15 cellular contexts compared by ENCODE assay signal in genomic region chr6:148431840-148432239, GRCh38.
DNase-seq lines count a peak whose midpoint lies in the region; ATAC-seq, FAIRE-seq and TF ChIP-seq lines count a peak whose summit lies in the region.
"Had no signal": no experiment of that assay in that cellular context is flagged by ENCODE, and none has a peak within 500 bp of the region (broad histone marks: within the 10 kb centered on the region; RNA-seq: fewer than 3 reads in every experiment).

No MANE protein-coding gene starts in this region.

- BruUV-seq in K562 (replicated peaks; lab: Mats Ljungman, UMichigan), result no TSS peak

- H3K4me1 ChIP-seq in K562 (replicated peaks in 1 of 2; ENCODE audit: control insufficient read depth in 2 of 2, insufficient read depth in 2 of 2, low read length in 2 of 2), result no peaks in the 10 kb centered on the region
- H3K4me1 ChIP-seq in thyroid gland, result peaks cover 53 to 71% of the 10 kb centered on the region in 2 donors

- H3K4me3 ChIP-seq in K562 (no peak overlapping the region), thyroid gland (replicated peaks in 1 of 3) (no peak overlapping the region)

- H4K20me1 ChIP-seq in K562 (replicated peaks; ENCODE audit: control insufficient read depth, insufficient read depth, low read length), result 0 out of 2 replicates have a peak, but pooled peaks cover 7% of the 10 kb centered on the region

- intact Hi-C loops in K562 (cut with micrococcal nuclease) (no loop called here), thyroid gland (cut with DNase I) (no loop called here)

- in situ Hi-C loops in K562 (cut with MboI), result no loop called here

- POLR2A ChIA-PET in K562 (lab: Yijun Ruan, JAX), result interaction anchor here (0.8 kb wide), 1 partner anchor 116 kb away, joined by 3 read pairs; no protein-coding TSS in a partner anchor

- no peak for TF ChIP-seq CTCF in K562 (IDR thresholded peaks at IDR 0.05 in 2 of 3, conservative IDR thresholded peaks at IDR 0.05 in 1 of 3; ENCODE audit: insufficient read depth in 2 of 3, low read depth in 1 of 3, low read length in 3 of 3)
- no peak for TF ChIP-seq CTCF in thyroid gland (IDR thresholded peaks at IDR 0.05)

- ATAC-seq in K562 (no peak), left lobe of liver (peak; percentile 5), HG03565 (IDR thresholded peaks at IDR 0.05; ENCODE audit: unreplicated experiment) (no peak), HG03571 (IDR thresholded peaks at IDR 0.05; ENCODE audit: unreplicated experiment) (no peak)

- H3K27ac ChIP-seq in K562 (ENCODE audit: extremely low read depth, low read depth, low read length) (no peak overlapping the region), thyroid gland (peak overlapping the region; percentile 84 to 98 (median 90))

- no peaks in the 10 kb centered on the region for H3K9me1 ChIP-seq in K562 (ENCODE audit: control insufficient read depth, insufficient read depth, low read length)

- peak; percentile 11 for DNase-seq in NCI-H69 (lab: John Stamatoyannopoulos, UW)
- DNase-seq in K562 (ENCODE audit: extremely low read depth in 1 of 4, low spot score in 3 of 4), result no peak
- no peak for DNase-seq in left lobe of liver (ENCODE audit: low spot score)
- no peak for DNase-seq in thyroid gland
- DNase-seq in central memory CD4-positive, alpha-beta T cell, result no peak
- DNase-seq: AML-193; DMS79; Kasumi-1; MM.1S; NCI-H146; NCI-H748 treated with DMSO at 0.1 percent for 48 hours; NK-92 treated with Interleukin-12 subunit alpha and Interleukin-12 subunit beta, amount 100 ng/mL, for 24 hours had no signal

- TF ChIP-seq EP300 in K562 (IDR thresholded peaks at IDR 0.05; ENCODE audit: low read length), result no peak

- CTCF ChIA-PET in K562 (lab: Yijun Ruan, JAX; ENCODE audit: low intra/inter-chr PET ratio), result no interaction called here

- H3K4me2 ChIP-seq in K562 (ENCODE audit: insufficient read depth, low read length), result no peak overlapping the region

- WGBS in K562 (ENCODE audit: insufficient coverage, low coverage, missing lambda C conversion rate), result 0% methylated on average over 7 of the region's 7 CpGs
- 90 to 93% methylated on average over 7 of the region's 7 CpGs for WGBS in thyroid gland, 2 donors

- no peak for TF ChIP-seq POLR2A in K562 (conservative IDR thresholded peaks at IDR 0.05)
- no peak for TF ChIP-seq POLR2A in thyroid gland (IDR thresholded peaks at IDR 0.05)

- no peak for TF ChIP-seq RAD21 in K562 (CRISPR knock-in tag; conservative IDR thresholded peaks at IDR 0.05 in 1 of 2, IDR thresholded peaks at IDR 0.05 in 1 of 2)

- no peak for FAIRE-seq in K562 (lab: Jason Lieb, UNC)
- FAIRE-seq: H54 had no signal

- H3K9me3 ChIP-seq in K562 (replicated peaks; ENCODE audit: control insufficient read depth, insufficient read depth, low read depth, low read length), result no peaks in the 10 kb centered on the region
- no peaks in the 10 kb centered on the region for H3K9me3 ChIP-seq in thyroid gland

- no peaks in the 10 kb centered on the region for H3K79me2 ChIP-seq in K562 (ENCODE audit: control insufficient read depth, insufficient read depth, low read length)

- H3K36me3 ChIP-seq in K562 (ENCODE audit: control insufficient read depth, insufficient read depth, low read length) (no peaks in the 10 kb centered on the region), thyroid gland (no peaks in the 10 kb centered on the region)

- H3K27me3 ChIP-seq in K562 (ENCODE audit: control insufficient read depth in 2 of 2, insufficient read depth in 2 of 2, low read length in 2 of 2) (peaks cover 12 to 35% of the 10 kb centered on the region in 2 experiments; a peak in 4 of 5 replicates), thyroid gland (no peaks in the 10 kb centered on the region)

- H3K9ac ChIP-seq in K562 (ENCODE audit: insufficient read depth in 1 of 2, low read depth in 2 of 2, low read length in 2 of 2), result no peak overlapping the region

- H2AFZ ChIP-seq in K562 (ENCODE audit: low read depth, low read length), result no peak overlapping the region

TF ChIP-seq in K562, 482 proteins besides CTCF, POLR2A, EP300 and RAD21:
- TF ChIP-seq ELK1 (CRISPR knock-in tag; IDR thresholded peaks at IDR 0.05) (no peak), E2F8 (IDR thresholded peaks at IDR 0.05; ENCODE audit: low read depth, partially characterized antibody) (no peak), CEBPG (CRISPR knock-in tag; IDR thresholded peaks at IDR 0.05) (no peak), CEBPG (tag; conservative IDR thresholded peaks at IDR 0.05 in 1 of 2, IDR thresholded peaks at IDR 0.05 in 1 of 2) (peak in 1 of 2 experiments; percentile 38; a peak in 1 of 4 replicates), CEBPB (tag; IDR thresholded peaks at IDR 0.05) (0 out of 2 replicates have a peak, but pooled peaks have one; percentile 20), MTA1 (IDR thresholded peaks at IDR 0.05; ENCODE audit: borderline replicate concordance) (no peak), RBM25 (IDR thresholded peaks at IDR 0.05; ENCODE audit: low read depth, low read length, severe bottlenecking) (no peak), ZBTB11 (CRISPR knock-in tag; IDR thresholded peaks at IDR 0.05) (no peak), KLF16 (IDR thresholded peaks at IDR 0.05) (no peak), ZNF239 (CRISPR knock-in tag; IDR thresholded peaks at IDR 0.05) (no peak), JUND (IDR thresholded peaks at IDR 0.05; ENCODE audit: borderline replicate concordance, low read depth, low read length) (no peak), JUND (tag; IDR thresholded peaks at IDR 0.05; ENCODE audit: borderline replicate concordance, low read depth, low read length) (no peak)
TF ChIP-seq in K562: peak in this region for 2.
